1 cellular context compared by ENCODE assay signal in the genomic region with DNA sequence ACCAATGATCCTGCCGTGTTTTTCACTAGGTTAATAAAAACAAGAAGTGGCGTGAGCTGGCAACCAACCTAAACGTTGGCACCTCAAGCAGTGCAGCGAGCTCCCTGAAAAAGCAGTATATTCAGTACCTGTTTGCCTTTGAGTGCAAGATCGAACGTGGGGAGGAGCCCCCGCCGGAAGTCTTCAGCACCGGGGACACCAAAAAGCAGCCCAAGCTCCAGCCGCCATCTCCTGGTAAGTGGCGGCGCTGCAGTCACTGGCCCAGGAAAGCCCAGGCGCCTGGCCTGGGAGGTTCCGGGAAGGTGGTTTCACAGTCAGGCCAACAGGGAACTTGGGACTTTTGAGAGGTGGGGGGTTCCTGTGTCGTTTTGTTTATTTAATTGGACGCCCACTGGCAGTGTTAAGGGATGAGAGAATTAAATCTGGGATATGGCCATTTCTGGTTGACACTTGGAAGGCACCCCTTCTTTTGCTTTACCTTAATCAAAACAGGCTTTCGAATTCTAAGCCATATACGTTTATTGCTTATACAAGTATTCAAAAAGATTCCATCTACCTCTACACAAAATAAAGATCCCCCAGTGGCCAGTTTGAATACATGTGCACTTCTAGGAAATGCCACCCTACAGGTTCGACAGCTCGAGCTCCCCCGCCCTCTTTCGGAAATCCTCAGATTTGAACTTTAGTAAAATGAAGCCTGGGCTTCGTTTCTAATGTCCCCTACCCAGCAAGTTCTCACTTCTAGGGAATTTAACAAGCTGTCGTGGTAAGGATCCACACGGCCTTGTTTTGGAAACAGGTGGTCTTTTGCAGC.
TF ChIP-seq lines count a peak whose summit lies in the region.

No MANE protein-coding gene starts in this region.

TF ChIP-seq in HepG2, 621 proteins besides CTCF, POLR2A, EP300 and RAD21 (continued from another document and continues in another):
- TF ChIP-seq, protein P1, sequence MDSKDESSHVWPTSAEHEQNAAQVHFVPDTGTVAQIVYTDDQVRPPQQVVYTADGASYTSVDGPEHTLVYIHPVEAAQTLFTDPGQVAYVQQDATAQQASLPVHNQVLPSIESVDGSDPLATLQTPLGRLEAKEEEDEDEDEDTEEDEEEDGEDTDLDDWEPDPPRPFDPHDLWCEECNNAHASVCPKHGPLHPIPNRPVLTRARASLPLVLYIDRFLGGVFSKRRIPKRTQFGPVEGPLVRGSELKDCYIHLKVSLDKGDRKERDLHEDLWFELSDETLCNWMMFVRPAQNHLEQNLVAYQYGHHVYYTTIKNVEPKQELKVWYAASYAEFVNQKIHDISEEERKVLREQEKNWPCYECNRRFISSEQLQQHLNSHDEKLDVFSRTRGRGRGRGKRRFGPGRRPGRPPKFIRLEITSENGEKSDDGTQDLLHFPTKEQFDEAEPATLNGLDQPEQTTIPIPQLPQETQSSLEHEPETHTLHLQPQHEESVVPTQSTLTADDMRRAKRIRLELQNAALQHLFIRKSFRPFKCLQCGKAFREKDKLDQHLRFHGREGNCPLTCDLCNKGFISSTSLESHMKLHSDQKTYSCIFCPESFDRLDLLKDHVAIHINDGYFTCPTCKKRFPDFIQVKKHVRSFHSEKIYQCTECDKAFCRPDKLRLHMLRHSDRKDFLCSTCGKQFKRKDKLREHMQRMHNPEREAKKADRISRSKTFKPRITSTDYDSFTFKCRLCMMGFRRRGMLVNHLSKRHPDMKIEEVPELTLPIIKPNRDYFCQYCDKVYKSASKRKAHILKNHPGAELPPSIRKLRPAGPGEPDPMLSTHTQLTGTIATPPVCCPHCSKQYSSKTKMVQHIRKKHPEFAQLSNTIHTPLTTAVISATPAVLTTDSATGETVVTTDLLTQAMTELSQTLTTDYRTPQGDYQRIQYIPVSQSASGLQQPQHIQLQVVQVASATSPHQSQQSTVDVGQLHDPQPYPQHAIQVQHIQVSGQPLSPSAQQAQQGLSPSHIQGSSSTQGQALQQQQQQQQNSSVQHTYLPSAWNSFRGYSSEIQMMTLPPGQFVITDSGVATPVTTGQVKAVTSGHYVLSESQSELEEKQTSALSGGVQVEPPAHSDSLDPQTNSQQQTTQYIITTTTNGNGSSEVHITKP (CRISPR knock-in tag; IDR thresholded peaks at IDR 0.05; ENCODE audit: low read depth) = no peak
- TF ChIP-seq ZNF484 (CRISPR knock-in tag; IDR thresholded peaks at IDR 0.05; ENCODE audit: borderline replicate concordance, low read depth) (no peak), TOPORS (CRISPR knock-in tag; IDR thresholded peaks at IDR 0.05) (no peak), TAF15 (IDR thresholded peaks at IDR 0.05; ENCODE audit: low read depth, low read length, poor library complexity, severe bottlenecking) (no peak), KDM3A (CRISPR knock-in tag; IDR thresholded peaks at IDR 0.05; ENCODE audit: low read depth) (peak; percentile 81; the same call in 1 of the 2 replicates), ZKSCAN8 (CRISPR knock-in tag; IDR thresholded peaks at IDR 0.05; ENCODE audit: borderline replicate concordance) (peak; percentile 28; the same call in 1 of the 2 replicates), JARID2 (CRISPR knock-in tag; IDR thresholded peaks at IDR 0.05; ENCODE audit: insufficient replicate concordance) (no peak), PHF8 (CRISPR knock-in tag; IDR thresholded peaks at IDR 0.05) (no peak), RNF2 (conservative IDR thresholded peaks at IDR 0.05; ENCODE audit: low read depth) (no peak), TCF12 (IDR thresholded peaks at IDR 0.05) (no peak), TCF12 (CRISPR knock-in tag; IDR thresholded peaks at IDR 0.05) (no peak), MBNL3 (CRISPR knock-in tag; conservative IDR thresholded peaks at IDR 0.05) (no peak), STAG1 (CRISPR knock-in tag; IDR thresholded peaks at IDR 0.05) (peak; percentile 96), ZNF598 (CRISPR knock-in tag; IDR thresholded peaks at IDR 0.05; ENCODE audit: borderline replicate concordance) (no peak), ONECUT2 (CRISPR knock-in tag; IDR thresholded peaks at IDR 0.05) (peak; percentile 73), ZMYM2 (CRISPR knock-in tag; IDR thresholded peaks at IDR 0.05) (no peak), NFYB (CRISPR knock-in tag; IDR thresholded peaks at IDR 0.05) (no peak), ZNF354B (CRISPR knock-in tag; IDR thresholded peaks at IDR 0.05) (no peak), SP2 (CRISPR knock-in tag; IDR thresholded peaks at IDR 0.05) (no peak), U2AF2 (IDR thresholded peaks at IDR 0.05; ENCODE audit: low read depth, low read length) (no peak), ZNF720 (CRISPR knock-in tag; IDR thresholded peaks at IDR 0.05) (no peak), ZBTB20 (CRISPR knock-in tag; IDR thresholded peaks at IDR 0.05; ENCODE audit: borderline replicate concordance, low read depth) (no peak), FIP1L1 (IDR thresholded peaks at IDR 0.05; ENCODE audit: borderline replicate concordance, insufficient read depth, low read depth, low read length) (no peak), SIX4 (CRISPR knock-in tag; IDR thresholded peaks at IDR 0.05) (no peak), DNMT3B (CRISPR knock-in tag; conservative IDR thresholded peaks at IDR 0.05) (no peak), KLF16 (CRISPR knock-in tag; IDR thresholded peaks at IDR 0.05) (no peak), ZNF101 (CRISPR knock-in tag; IDR thresholded peaks at IDR 0.05; ENCODE audit: borderline replicate concordance, low read depth) (no peak), ZNF335 (CRISPR knock-in tag; IDR thresholded peaks at IDR 0.05) (no peak), NFE2L1 (CRISPR knock-in tag; IDR thresholded peaks at IDR 0.05; ENCODE audit: borderline replicate concordance) (no peak), ADNP (CRISPR knock-in tag; IDR thresholded peaks at IDR 0.05) (no peak), EED (CRISPR knock-in tag; IDR thresholded peaks at IDR 0.05) (no peak), ZEB1 (IDR thresholded peaks at IDR 0.05; ENCODE audit: insufficient replicate concordance, low read depth) (no peak), SNAPC2 (CRISPR knock-in tag; IDR thresholded peaks at IDR 0.05) (no peak), NONO (IDR thresholded peaks at IDR 0.05) (no peak), NONO (CRISPR knock-in tag; conservative IDR thresholded peaks at IDR 0.05) (no peak)
- TF ChIP-seq, protein P2, sequence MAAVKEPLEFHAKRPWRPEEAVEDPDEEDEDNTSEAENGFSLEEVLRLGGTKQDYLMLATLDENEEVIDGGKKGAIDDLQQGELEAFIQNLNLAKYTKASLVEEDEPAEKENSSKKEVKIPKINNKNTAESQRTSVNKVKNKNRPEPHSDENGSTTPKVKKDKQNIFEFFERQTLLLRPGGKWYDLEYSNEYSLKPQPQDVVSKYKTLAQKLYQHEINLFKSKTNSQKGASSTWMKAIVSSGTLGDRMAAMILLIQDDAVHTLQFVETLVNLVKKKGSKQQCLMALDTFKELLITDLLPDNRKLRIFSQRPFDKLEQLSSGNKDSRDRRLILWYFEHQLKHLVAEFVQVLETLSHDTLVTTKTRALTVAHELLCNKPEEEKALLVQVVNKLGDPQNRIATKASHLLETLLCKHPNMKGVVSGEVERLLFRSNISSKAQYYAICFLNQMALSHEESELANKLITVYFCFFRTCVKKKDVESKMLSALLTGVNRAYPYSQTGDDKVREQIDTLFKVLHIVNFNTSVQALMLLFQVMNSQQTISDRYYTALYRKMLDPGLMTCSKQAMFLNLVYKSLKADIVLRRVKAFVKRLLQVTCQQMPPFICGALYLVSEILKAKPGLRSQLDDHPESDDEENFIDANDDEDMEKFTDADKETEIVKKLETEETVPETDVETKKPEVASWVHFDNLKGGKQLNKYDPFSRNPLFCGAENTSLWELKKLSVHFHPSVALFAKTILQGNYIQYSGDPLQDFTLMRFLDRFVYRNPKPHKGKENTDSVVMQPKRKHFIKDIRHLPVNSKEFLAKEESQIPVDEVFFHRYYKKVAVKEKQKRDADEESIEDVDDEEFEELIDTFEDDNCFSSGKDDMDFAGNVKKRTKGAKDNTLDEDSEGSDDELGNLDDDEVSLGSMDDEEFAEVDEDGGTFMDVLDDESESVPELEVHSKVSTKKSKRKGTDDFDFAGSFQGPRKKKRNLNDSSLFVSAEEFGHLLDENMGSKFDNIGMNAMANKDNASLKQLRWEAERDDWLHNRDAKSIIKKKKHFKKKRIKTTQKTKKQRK (IDR thresholded peaks at IDR 0.05; ENCODE audit: low read length) = no peak
- TF ChIP-seq, protein P3, sequence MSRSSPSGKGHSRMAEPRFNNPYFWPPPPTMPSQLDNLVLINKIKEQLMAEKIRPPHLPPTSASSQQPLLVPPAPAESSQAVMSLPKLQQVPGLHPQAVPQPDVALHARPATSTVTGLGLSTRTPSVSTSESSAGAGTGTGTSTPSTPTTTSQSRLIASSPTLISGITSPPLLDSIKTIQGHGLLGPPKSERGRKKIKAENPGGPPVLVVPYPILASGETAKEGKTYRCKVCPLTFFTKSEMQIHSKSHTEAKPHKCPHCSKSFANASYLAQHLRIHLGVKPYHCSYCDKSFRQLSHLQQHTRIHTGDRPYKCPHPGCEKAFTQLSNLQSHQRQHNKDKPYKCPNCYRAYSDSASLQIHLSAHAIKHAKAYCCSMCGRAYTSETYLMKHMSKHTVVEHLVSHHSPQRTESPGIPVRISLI (CRISPR knock-in tag; IDR thresholded peaks at IDR 0.05; ENCODE audit: borderline replicate concordance) = no peak
- TF ChIP-seq, protein P4, sequence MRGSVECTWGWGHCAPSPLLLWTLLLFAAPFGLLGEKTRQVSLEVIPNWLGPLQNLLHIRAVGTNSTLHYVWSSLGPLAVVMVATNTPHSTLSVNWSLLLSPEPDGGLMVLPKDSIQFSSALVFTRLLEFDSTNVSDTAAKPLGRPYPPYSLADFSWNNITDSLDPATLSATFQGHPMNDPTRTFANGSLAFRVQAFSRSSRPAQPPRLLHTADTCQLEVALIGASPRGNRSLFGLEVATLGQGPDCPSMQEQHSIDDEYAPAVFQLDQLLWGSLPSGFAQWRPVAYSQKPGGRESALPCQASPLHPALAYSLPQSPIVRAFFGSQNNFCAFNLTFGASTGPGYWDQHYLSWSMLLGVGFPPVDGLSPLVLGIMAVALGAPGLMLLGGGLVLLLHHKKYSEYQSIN (CRISPR knock-in tag; IDR thresholded peaks at IDR 0.05; ENCODE audit: borderline replicate concordance) = no peak
- TF ChIP-seq, protein P5, sequence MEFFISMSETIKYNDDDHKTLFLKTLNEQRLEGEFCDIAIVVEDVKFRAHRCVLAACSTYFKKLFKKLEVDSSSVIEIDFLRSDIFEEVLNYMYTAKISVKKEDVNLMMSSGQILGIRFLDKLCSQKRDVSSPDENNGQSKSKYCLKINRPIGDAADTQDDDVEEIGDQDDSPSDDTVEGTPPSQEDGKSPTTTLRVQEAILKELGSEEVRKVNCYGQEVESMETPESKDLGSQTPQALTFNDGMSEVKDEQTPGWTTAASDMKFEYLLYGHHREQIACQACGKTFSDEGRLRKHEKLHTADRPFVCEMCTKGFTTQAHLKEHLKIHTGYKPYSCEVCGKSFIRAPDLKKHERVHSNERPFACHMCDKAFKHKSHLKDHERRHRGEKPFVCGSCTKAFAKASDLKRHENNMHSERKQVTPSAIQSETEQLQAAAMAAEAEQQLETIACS (CRISPR knock-in tag; IDR thresholded peaks at IDR 0.05) = no peak
- TF ChIP-seq, protein P6, sequence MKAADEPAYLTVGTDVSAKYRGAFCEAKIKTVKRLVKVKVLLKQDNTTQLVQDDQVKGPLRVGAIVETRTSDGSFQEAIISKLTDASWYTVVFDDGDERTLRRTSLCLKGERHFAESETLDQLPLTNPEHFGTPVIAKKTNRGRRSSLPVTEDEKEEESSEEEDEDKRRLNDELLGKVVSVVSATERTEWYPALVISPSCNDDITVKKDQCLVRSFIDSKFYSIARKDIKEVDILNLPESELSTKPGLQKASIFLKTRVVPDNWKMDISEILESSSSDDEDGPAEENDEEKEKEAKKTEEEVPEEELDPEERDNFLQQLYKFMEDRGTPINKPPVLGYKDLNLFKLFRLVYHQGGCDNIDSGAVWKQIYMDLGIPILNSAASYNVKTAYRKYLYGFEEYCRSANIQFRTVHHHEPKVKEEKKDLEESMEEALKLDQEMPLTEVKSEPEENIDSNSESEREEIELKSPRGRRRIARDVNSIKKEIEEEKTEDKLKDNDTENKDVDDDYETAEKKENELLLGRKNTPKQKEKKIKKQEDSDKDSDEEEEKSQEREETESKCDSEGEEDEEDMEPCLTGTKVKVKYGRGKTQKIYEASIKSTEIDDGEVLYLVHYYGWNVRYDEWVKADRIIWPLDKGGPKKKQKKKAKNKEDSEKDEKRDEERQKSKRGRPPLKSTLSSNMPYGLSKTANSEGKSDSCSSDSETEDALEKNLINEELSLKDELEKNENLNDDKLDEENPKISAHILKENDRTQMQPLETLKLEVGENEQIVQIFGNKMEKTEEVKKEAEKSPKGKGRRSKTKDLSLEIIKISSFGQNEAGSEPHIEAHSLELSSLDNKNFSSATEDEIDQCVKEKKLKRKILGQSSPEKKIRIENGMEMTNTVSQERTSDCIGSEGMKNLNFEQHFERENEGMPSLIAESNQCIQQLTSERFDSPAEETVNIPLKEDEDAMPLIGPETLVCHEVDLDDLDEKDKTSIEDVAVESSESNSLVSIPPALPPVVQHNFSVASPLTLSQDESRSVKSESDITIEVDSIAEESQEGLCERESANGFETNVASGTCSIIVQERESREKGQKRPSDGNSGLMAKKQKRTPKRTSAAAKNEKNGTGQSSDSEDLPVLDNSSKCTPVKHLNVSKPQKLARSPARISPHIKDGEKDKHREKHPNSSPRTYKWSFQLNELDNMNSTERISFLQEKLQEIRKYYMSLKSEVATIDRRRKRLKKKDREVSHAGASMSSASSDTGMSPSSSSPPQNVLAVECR (CRISPR knock-in tag; IDR thresholded peaks at IDR 0.05; ENCODE audit: borderline replicate concordance) = peak; percentile 44; the same call in 1 of the 2 replicates
- TF ChIP-seq, protein P7, sequence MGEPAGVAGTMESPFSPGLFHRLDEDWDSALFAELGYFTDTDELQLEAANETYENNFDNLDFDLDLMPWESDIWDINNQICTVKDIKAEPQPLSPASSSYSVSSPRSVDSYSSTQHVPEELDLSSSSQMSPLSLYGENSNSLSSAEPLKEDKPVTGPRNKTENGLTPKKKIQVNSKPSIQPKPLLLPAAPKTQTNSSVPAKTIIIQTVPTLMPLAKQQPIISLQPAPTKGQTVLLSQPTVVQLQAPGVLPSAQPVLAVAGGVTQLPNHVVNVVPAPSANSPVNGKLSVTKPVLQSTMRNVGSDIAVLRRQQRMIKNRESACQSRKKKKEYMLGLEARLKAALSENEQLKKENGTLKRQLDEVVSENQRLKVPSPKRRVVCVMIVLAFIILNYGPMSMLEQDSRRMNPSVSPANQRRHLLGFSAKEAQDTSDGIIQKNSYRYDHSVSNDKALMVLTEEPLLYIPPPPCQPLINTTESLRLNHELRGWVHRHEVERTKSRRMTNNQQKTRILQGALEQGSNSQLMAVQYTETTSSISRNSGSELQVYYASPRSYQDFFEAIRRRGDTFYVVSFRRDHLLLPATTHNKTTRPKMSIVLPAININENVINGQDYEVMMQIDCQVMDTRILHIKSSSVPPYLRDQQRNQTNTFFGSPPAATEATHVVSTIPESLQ (CRISPR knock-in tag; conservative IDR thresholded peaks at IDR 0.05) = no peak
